ENCODE assay signal across 16 cellular contexts in genomic region chr12:12017135-12017581, GRCh38. TPM values are rescaled to one million over a fixed set of nuclear protein-coding genes. Genes with fewer than 3 reads are reported as not detected.
A peak's percentile ranks its signal among the peaks of the same experiment; 100 is the strongest.
DNase-seq lines count a peak whose midpoint lies in the region; ATAC-seq and TF ChIP-seq lines count a peak whose summit lies in the region.
"Had no signal": no experiment of that assay in that cellular context is flagged by ENCODE, and none has a peak within 500 bp of the region (broad histone marks: within the 10 kb centered on the region; RNA-seq: fewer than 3 reads in every experiment).

No MANE protein-coding gene starts in this region.

- 52 to 79% (median 58%) methylated on average over 3 of the region's 3 CpGs for WGBS in ovary, 3 donors

- H3K4me3 ChIP-seq in cardiac muscle cell (no peak overlapping the region), ovary (no peak overlapping the region)
- H3K4me3 ChIP-seq: PC-9, skin epidermis had no signal

- H3K27ac ChIP-seq in cardiac muscle cell (no peak overlapping the region), ovary (no peak overlapping the region)
- H3K27ac ChIP-seq: foreskin keratinocyte, PC-9 had no signal

- TF ChIP-seq POLR2A in ovary (IDR thresholded peaks at IDR 0.05) = no peak

- TF ChIP-seq EP300 in ovary (IDR thresholded peaks at IDR 0.05) = no peak

- H3K4me1 ChIP-seq in cardiac muscle cell (ENCODE audit: low read depth) = peaks cover 11% of the 10 kb centered on the region
- H3K4me1 ChIP-seq in ovary (ENCODE audit: insufficient read depth) = no peaks in the 10 kb centered on the region

- no peaks in the 10 kb centered on the region for H3K27me3 ChIP-seq in cardiac muscle cell
- no peaks in the 10 kb centered on the region for H3K27me3 ChIP-seq in ovary
- H3K27me3 ChIP-seq: foreskin keratinocyte had no signal

- peak; percentile 47 for DNase-seq in stimulated activated naive CD4-positive, alpha-beta T cell treated with Interleukin-2 at 50 U/mL for 16 hours (lab: John Stamatoyannopoulos, UW)
- DNase-seq in stimulated activated naive CD4-positive, alpha-beta T cell (lab: John Stamatoyannopoulos, UW) = no peak
- peak; percentile 49 to 60 for DNase-seq in activated CD4-positive, alpha-beta T cell treated with anti-CD3 and anti-CD28 coated beads, Interleukin-2, amount 50 U/mL, for 48 hours
- DNase-seq in cardiac muscle cell (ENCODE audit: low read depth in 1 of 2, low spot score in 1 of 2) = peak; percentile 15 to 23
- no peak for DNase-seq in COR-L47 (lab: John Stamatoyannopoulos, UW)
- DNase-seq in ovary = no peak
- DNase-seq in HT-29 (ENCODE audit: low spot score) = no peak
- DNase-seq: CD4-positive, alpha-beta T cell; foreskin keratinocyte had no signal

- H3K9me3 ChIP-seq in cardiac muscle cell (ENCODE audit: low read depth) (no peaks in the 10 kb centered on the region), ovary (no peaks in the 10 kb centered on the region)

- no peak for TF ChIP-seq CTCF in cardiac muscle cell (IDR thresholded peaks at IDR 0.05; ENCODE audit: low read depth, low read length)
- no peak for TF ChIP-seq CTCF in ovary (IDR thresholded peaks at IDR 0.05)

- no peak for ATAC-seq in GM21381 (IDR thresholded peaks at IDR 0.05; ENCODE audit: unreplicated experiment)
- ATAC-seq: foreskin keratinocyte had no signal

- H3K36me3 ChIP-seq in cardiac muscle cell (no peaks in the 10 kb centered on the region), ovary (no peaks in the 10 kb centered on the region)

- intact Hi-C loops in ovary (cut with DNase I) = loop anchor here in 1 of 4 donors (5.0 kb wide), 1 partner anchor 425 kb away; no protein-coding TSS in a partner anchor

RNA-seq across cellular contexts. Expression of gene BCL2L14, which starts 53.6 kb away (rescaled TPM):
- total RNA-seq in cardiac muscle cell = not detected in 2 replicates
- polyA plus RNA-seq in cardiac muscle cell = 0.29 TPM in 1 of 2 replicates, not detected in the other
- under 1 TPM in 1 of 7 donors, not detected in 6; 0.11 TPM for total RNA-seq in ovary
- polyA plus RNA-seq in ovary = not detected
- total RNA-seq in HT-29 (2014; rRNA removed; shearing (Covaris generic)) = 2.3 and 2.6 TPM in 2 replicates
- total RNA-seq: dermis blood vessel endothelial cell, foreskin keratinocyte, H4, myocyte had no signal
- polyA plus RNA-seq: foreskin keratinocyte, keratinocyte had no signal

Comparison
In these comparisons a context has a peak if more than half of its experiments do, and no peak if none do; other contexts are left out.
1. DNase-seq: peak in stimulated activated naive CD4-positive, alpha-beta T cell treated with Interleukin-2 at 50 U/mL for 16 hours (single experiment), activated CD4-positive, alpha-beta T cell treated with anti-CD3 and anti-CD28 coated beads, Interleukin-2, amount 50 U/mL, for 48 hours (2 of 2) and cardiac muscle cell (2 of 2); none in stimulated activated naive CD4-positive, alpha-beta T cell (0 of 6), COR-L47 (single experiment), ovary (0 of 5) and HT-29 (single experiment).